In genomic region chr1:218304281-218305039, GRCh38 we compare ENCODE assay signal across 1 cellular context.
TF ChIP-seq lines count a peak whose summit lies in the region.

No MANE protein-coding gene starts in this region.

TF ChIP-seq in K562, 482 proteins besides CTCF, POLR2A, EP300 and RAD21 (continued from another document and continues in another):
- TF ChIP-seq ZBTB11 (CRISPR knock-in tag; IDR thresholded peaks at IDR 0.05) = peak in 1 of 3 experiments; percentile 75; a peak in 2 of 6 replicates
- TF ChIP-seq ZNF347 (CRISPR knock-in tag; IDR thresholded peaks at IDR 0.05; ENCODE audit: low read depth) = no peak
- TF ChIP-seq TAF15 (IDR thresholded peaks at IDR 0.05; ENCODE audit: low read depth, low read length) = no peak
- no peak for TF ChIP-seq ATF2 (CRISPR knock-in tag; IDR thresholded peaks at IDR 0.05)
- TF ChIP-seq RBBP5 (IDR thresholded peaks at IDR 0.05; ENCODE audit: borderline replicate concordance, insufficient read depth, low read length, poor library complexity, severe bottlenecking) = no peak
- no peak for TF ChIP-seq ZNF655 (CRISPR knock-in tag; IDR thresholded peaks at IDR 0.05)
- TF ChIP-seq NCOR1 (IDR thresholded peaks at IDR 0.05) = peak; percentile 86
- TF ChIP-seq FOXJ3 (CRISPR knock-in tag; IDR thresholded peaks at IDR 0.05) = no peak
- no peak for TF ChIP-seq ZNF282 (CRISPR knock-in tag; IDR thresholded peaks at IDR 0.05)
- peak; percentile 71; the same call in 1 of the 2 replicates for TF ChIP-seq ZNF584 (CRISPR knock-in tag; IDR thresholded peaks at IDR 0.05; ENCODE audit: low read depth)
- no peak for TF ChIP-seq KAT8 (IDR thresholded peaks at IDR 0.05; ENCODE audit: low read depth)
- TF ChIP-seq ETS1 (conservative IDR thresholded peaks at IDR 0.05; ENCODE audit: control insufficient read depth, low read depth, low read length) = no peak
- no peak for TF ChIP-seq ZNF436 (CRISPR knock-in tag; IDR thresholded peaks at IDR 0.05)
- no peak for TF ChIP-seq ZNF551 (CRISPR knock-in tag; IDR thresholded peaks at IDR 0.05)
- TF ChIP-seq GMEB1 (CRISPR knock-in tag; IDR thresholded peaks at IDR 0.05) = 0 out of 2 replicates have a peak, but pooled peaks have one; percentile 20
- TF ChIP-seq PREB (CRISPR knock-in tag; IDR thresholded peaks at IDR 0.05) = no peak
- peak; percentile 86; the same call in 1 of the 2 replicates for TF ChIP-seq NBN (IDR thresholded peaks at IDR 0.05; ENCODE audit: low read depth)
- TF ChIP-seq ZNF121 (CRISPR knock-in tag; conservative IDR thresholded peaks at IDR 0.05) = no peak
- no peak for TF ChIP-seq NEUROD1 (IDR thresholded peaks at IDR 0.05; ENCODE audit: borderline replicate concordance, low read depth, low read length, partially characterized antibody)
- peak; percentile 37; the same call in 1 of the 2 replicates for TF ChIP-seq ZBTB12 (CRISPR knock-in tag; IDR thresholded peaks at IDR 0.05)
- TF ChIP-seq MAZ (CRISPR knock-in tag; conservative IDR thresholded peaks at IDR 0.05 in 1 of 2, IDR thresholded peaks at IDR 0.05 in 1 of 2) = peak; percentile 14 to 47; a peak in 2 of 4 replicates
- no peak for TF ChIP-seq ZNF609 (CRISPR knock-in tag; IDR thresholded peaks at IDR 0.05; ENCODE audit: borderline replicate concordance)
- no peak for TF ChIP-seq OTX1 (CRISPR knock-in tag; IDR thresholded peaks at IDR 0.05)
- no peak for TF ChIP-seq NCOA6 (IDR thresholded peaks at IDR 0.05)
- TF ChIP-seq POLR3G (IDR thresholded peaks at IDR 0.05; ENCODE audit: extremely low read depth, insufficient read length, insufficient replicate concordance) = no peak
- peak; percentile 86 for TF ChIP-seq SMARCB1 (IDR thresholded peaks at IDR 0.05; ENCODE audit: insufficient read length, low read depth)
- no peak for TF ChIP-seq ZNF217 (CRISPR knock-in tag; IDR thresholded peaks at IDR 0.05)
- TF ChIP-seq NR2C1 (IDR thresholded peaks at IDR 0.05) = no peak
- no peak for TF ChIP-seq NR2C1 (tag; IDR thresholded peaks at IDR 0.05)
- TF ChIP-seq GABPB2 (CRISPR knock-in tag; conservative IDR thresholded peaks at IDR 0.05) = no peak
- no peak for TF ChIP-seq STAG1 (CRISPR knock-in tag; IDR thresholded peaks at IDR 0.05; ENCODE audit: borderline replicate concordance)
- no peak for TF ChIP-seq CBX1 (IDR thresholded peaks at IDR 0.05; ENCODE audit: low read depth)
- no peak for TF ChIP-seq MAFK (IDR thresholded peaks at IDR 0.05; ENCODE audit: low read length)
- TF ChIP-seq RNF219 (CRISPR knock-in tag; IDR thresholded peaks at IDR 0.05) = no peak
- TF ChIP-seq FOXA3 (CRISPR knock-in tag; conservative IDR thresholded peaks at IDR 0.05 in 1 of 2, IDR thresholded peaks at IDR 0.05 in 1 of 2) = no peak
- peak in 1 of 2 experiments; percentile 77; a peak in 1 of 4 replicates for TF ChIP-seq SIN3A (IDR thresholded peaks at IDR 0.05; ENCODE audit: borderline replicate concordance in 2 of 2, control insufficient read depth in 1 of 2, low read depth in 2 of 2, low read length in 2 of 2)
- no peak for TF ChIP-seq FOXA1 (IDR thresholded peaks at IDR 0.05; ENCODE audit: borderline replicate concordance)
- no peak for TF ChIP-seq MEF2D (tag; conservative IDR thresholded peaks at IDR 0.05; ENCODE audit: low read depth)
- TF ChIP-seq HOMEZ (CRISPR knock-in tag; IDR thresholded peaks at IDR 0.05) = no peak
